8 cellular contexts compared by ENCODE assay signal in the genomic region with DNA sequence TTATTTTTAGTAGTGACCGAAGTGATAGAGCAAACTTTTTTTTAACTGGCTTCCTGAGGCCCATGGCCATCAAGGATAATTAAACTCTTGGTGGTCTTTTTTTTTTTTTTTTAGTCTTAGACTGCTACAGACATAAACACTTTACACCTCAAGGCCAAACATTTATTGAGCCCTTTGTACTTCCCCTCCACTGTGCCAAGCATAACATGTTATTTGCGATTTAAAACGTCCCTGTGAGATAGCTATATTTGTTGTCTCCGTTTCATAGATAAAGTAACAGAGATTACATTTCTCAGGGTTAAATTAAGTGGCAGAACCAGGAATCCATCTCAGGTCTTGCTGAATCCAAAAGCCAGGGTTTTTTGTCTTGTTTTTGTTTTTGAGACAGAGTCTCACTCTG. TPM values are rescaled to one million over a fixed set of nuclear protein-coding genes. Genes with fewer than 3 reads are reported as not detected.
DNase-seq lines count a peak whose midpoint lies in the region; ATAC-seq, FAIRE-seq and TF ChIP-seq lines count a peak whose summit lies in the region.
"Not testable (repeated sequence)": the region's sequence is repeated elsewhere in the genome, so short reads cannot be mapped to it uniquely, and the experiment has no call there.
"Had no signal": no experiment of that assay in that cellular context is flagged by ENCODE, and none has a peak within 500 bp of the region (broad histone marks: within the 10 kb centered on the region; RNA-seq: fewer than 3 reads in every experiment).

No MANE protein-coding gene starts in this region.

- H3K4me1 ChIP-seq in colonic mucosa; smooth muscle cell (ENCODE audit: low read depth): not testable (repeated sequence)
- H3K4me1 ChIP-seq in gastroesophageal sphincter (peaks cover 2 to 19% (median 8%) of the 10 kb centered on the region in 3 donors), keratinocyte (ENCODE audit: control insufficient read depth, extremely low read depth, insufficient read depth, low read length) (peaks cover 14% of the 10 kb centered on the region), pancreas (peaks cover 4 to 12% (median 5%) of the 10 kb centered on the region in 3 donors)

- not testable (repeated sequence) for H2AFZ ChIP-seq in keratinocyte (ENCODE audit: control insufficient read depth, low read length); smooth muscle cell (ENCODE audit: low read depth)

- CTCF ChIA-PET in RWPE1 (lab: Yijun Ruan, JAX): not testable (repeated sequence)

- H3K4me3 ChIP-seq in colonic mucosa; gastroesophageal sphincter; keratinocyte (ENCODE audit: control insufficient read depth in 2 of 3, extremely low read depth in 1 of 3, insufficient read depth in 2 of 3, low read depth in 1 of 3, low read length in 3 of 3); pancreas; smooth muscle cell: not testable (repeated sequence)

- H3K27ac ChIP-seq in RWPE1 (peak overlapping the region; percentile 66; the same call in 1 of the 2 replicates), colonic mucosa (peak overlapping the region; percentile 82), gastroesophageal sphincter (peak overlapping the region; percentile 55 to 78 (median 73)), keratinocyte (ENCODE audit: control insufficient read depth, insufficient read depth, low read length) (peak overlapping the region; percentile 80), pancreas (peak overlapping the region in 3 of 4 donors; percentile 55 to 90 (median 74)), smooth muscle cell (ENCODE audit: low read depth) (peak overlapping the region; percentile 56)

- not testable (repeated sequence) for H3K79me2 ChIP-seq in keratinocyte (ENCODE audit: control insufficient read depth, insufficient read depth, low read length); smooth muscle cell (ENCODE audit: low read depth)

- TF ChIP-seq POLR2A in gastroesophageal sphincter (IDR thresholded peaks at IDR 0.05): not testable (repeated sequence)

- not testable (repeated sequence) for H4K20me1 ChIP-seq in keratinocyte (ENCODE audit: control insufficient read depth, extremely low read depth, insufficient read depth, low read length); smooth muscle cell (ENCODE audit: low read depth)

- intact Hi-C loops in colonic mucosa (cut with DNase I); pancreas (cut with DNase I): not testable (repeated sequence)

- 33 to 53% methylated on average over 3 to 4 of the region's 4 CpGs for WGBS in gastroesophageal sphincter (ENCODE audit: low coverage in 1 of 2), 2 donors
- 14 to 15% methylated on average over 4 of the region's 4 CpGs for WGBS in pancreas, 2 donors
- 74% methylated on average over 4 of the region's 4 CpGs for WGBS in smooth muscle cell (ENCODE audit: low lambda C conversion rate)

- peaks cover 25% of the 10 kb centered on the region for H3K4me1 Mint-ChIP-seq in mesothelial cell of epicardium

- dilution Hi-C loops in keratinocyte (cut with MboI; ENCODE audit: extremely low pct_ligation_motif_present, low sequenced_read_pairs): not testable (repeated sequence)

- DNase-seq in RWPE1 (ENCODE audit: low spot score); colonic mucosa; keratinocyte (ENCODE audit: low read depth, low spot score); mesothelial cell of epicardium (ENCODE audit: low spot score in 2 of 2, unreplicated experiment in 2 of 2); smooth muscle cell (lab: John Stamatoyannopoulos, UW; ENCODE audit: unreplicated experiment): not testable (repeated sequence)
- DNase-seq in pancreas: peak in 2 of 6 donors; percentile 21 to 39

- H3K4me3 Mint-ChIP-seq in mesothelial cell of epicardium: not testable (repeated sequence)

- H3K9me1 ChIP-seq in keratinocyte (ENCODE audit: control insufficient read depth, extremely low read depth, insufficient read depth, low read length): not testable (repeated sequence)

- H3K27ac Mint-ChIP-seq in mesothelial cell of epicardium: peak overlapping the region; percentile 93

- FAIRE-seq in keratinocyte (lab: Jason Lieb, UNC); pancreas (lab: Jason Lieb, UNC): not testable (repeated sequence)

- H3K9ac ChIP-seq in colonic mucosa (ENCODE audit: low read depth in 2 of 2, low read length in 2 of 2); keratinocyte (ENCODE audit: control insufficient read depth, extremely low read depth, insufficient read depth, low read length); smooth muscle cell (ENCODE audit: low read depth): not testable (repeated sequence)

- not testable (repeated sequence) for H3K36me3 Mint-ChIP-seq in mesothelial cell of epicardium

- not testable (repeated sequence) for H3K36me3 ChIP-seq in colonic mucosa; keratinocyte (ENCODE audit: control insufficient read depth in 2 of 2, extremely low read depth in 1 of 2, insufficient read depth in 2 of 2, low read length in 2 of 2); pancreas; smooth muscle cell (ENCODE audit: low read depth)
- peaks cover 0 to 23% of the 10 kb centered on the region in 2 donors for H3K36me3 ChIP-seq in gastroesophageal sphincter

- not testable (repeated sequence) for TF ChIP-seq EP300 in gastroesophageal sphincter (IDR thresholded peaks at IDR 0.05)

- POLR2A ChIA-PET in RWPE1 (lab: Yijun Ruan, JAX; ENCODE audit: low non-redundant PET): not testable (repeated sequence)

- H3K27me3 Mint-ChIP-seq in mesothelial cell of epicardium (ENCODE audit: low read depth): not testable (repeated sequence)

- not testable (repeated sequence) for H3K27me3 ChIP-seq in colonic mucosa; gastroesophageal sphincter; keratinocyte (ENCODE audit: control insufficient read depth, extremely low read depth, insufficient read depth, low read length); pancreas; smooth muscle cell (ENCODE audit: low read depth)

- not testable (repeated sequence) for TF ChIP-seq CTCF in RWPE1 (conservative IDR thresholded peaks at IDR 0.05; ENCODE audit: low read depth); colonic mucosa (IDR thresholded peaks at IDR 0.05); gastroesophageal sphincter (IDR thresholded peaks at IDR 0.05); keratinocyte (optimal IDR thresholded peaks at IDR 0.05 in 1 of 3, IDR thresholded peaks at IDR 0.05 in 1 of 3, conservative IDR thresholded peaks at IDR 0.05 in 1 of 3; ENCODE audit: extremely low read depth in 1 of 3, insufficient read depth in 2 of 3, low read length in 3 of 3); mesothelial cell of epicardium (IDR thresholded peaks at IDR 0.05; ENCODE audit: unreplicated experiment); pancreas (IDR thresholded peaks at IDR 0.05); smooth muscle cell (IDR thresholded peaks at IDR 0.05; ENCODE audit: borderline replicate concordance, insufficient read depth, poor library complexity, severe bottlenecking)

- ATAC-seq in gastroesophageal sphincter: not testable (repeated sequence)
- peak; percentile 73 to 76 (median 75) for ATAC-seq in pancreas

- not testable (repeated sequence) for H3F3A ChIP-seq in smooth muscle cell (ENCODE audit: low read depth)

- H3K9me3 Mint-ChIP-seq in mesothelial cell of epicardium: not testable (repeated sequence)

- not testable (repeated sequence) for H3K4me2 ChIP-seq in keratinocyte (ENCODE audit: control insufficient read depth, extremely low read depth, insufficient read depth, low read depth, low read length); smooth muscle cell

- not testable (repeated sequence) for H3K9me3 ChIP-seq in colonic mucosa; gastroesophageal sphincter; keratinocyte (ENCODE audit: control insufficient read depth, low read depth, low read length); pancreas; smooth muscle cell (replicated peaks; ENCODE audit: low read depth)

RNA-seq across cellular contexts. Expression of gene FKBP9, which starts 42.1 kb away (rescaled TPM):
- total RNA-seq in colonic mucosa (100 to 1,000 TPM in 1 of 2 donors, 10 to 100 TPM in 1; 73.2 to 115 TPM), gastroesophageal sphincter (100 to 1,000 TPM in 3 of 4 donors, 10 to 100 TPM in 1; 94.8 to 141 (median 135) TPM), mesothelial cell of epicardium (186 to 208 TPM (median 186 TPM) in 3 replicates), pancreas (10 to 100 TPM; 44.1 to 82.4 (median 54.8) TPM), smooth muscle cell (99.0 and 133 TPM in 2 replicates)
- polyA plus RNA-seq in keratinocyte (72.6 to 173 TPM (median 92.2 TPM) in 3 replicates), pancreas (10 to 100 TPM; 20.0 to 20.8 TPM), smooth muscle cell (111 and 130 TPM in 2 replicates)
- polyA plus RNA-seq in keratinocyte (2011; ENCODE audit: low read depth): 91.6 TPM
- polyA plus RNA-seq in keratinocyte (2011; cell fraction: cytosol; rRNA removed): 74.2 and 99.6 TPM in 2 replicates
- polyA plus RNA-seq in keratinocyte (2011; cell fraction: nucleus; rRNA removed): 210 and 211 TPM in 2 replicates
- 138 and 144 TPM in 2 replicates for polyA plus RNA-seq in keratinocyte (2012; ENCODE audit: low replicate concordance)
- 88.1 to 215 TPM (median 145 TPM) in 3 replicates for polyA minus RNA-seq in keratinocyte
- 229 TPM for polyA minus RNA-seq in keratinocyte (2011; cell fraction: cytosol; rRNA and poly(A)+ RNA removed)
- 179 and 344 TPM in 2 replicates for polyA minus RNA-seq in keratinocyte (2011; cell fraction: nucleus; rRNA and poly(A)+ RNA removed)
- total RNA-seq: CD4-positive, CD25-positive, alpha-beta regulatory T cell had no signal
